ENCODE assay signal across 8 cellular contexts in genomic region chr1:96845464-96845863, GRCh38.
A peak's percentile ranks its signal among the peaks of the same experiment; 100 is the strongest.
DNase-seq lines count a peak whose midpoint lies in the region; ATAC-seq, FAIRE-seq and TF ChIP-seq lines count a peak whose summit lies in the region.

No MANE protein-coding gene starts in this region.

- no peaks in the 10 kb centered on the region for H3K4me1 ChIP-seq in thyroid gland

- DNase-seq in GM06990 (ENCODE audit: extremely low read depth, insufficient read length) (peak; percentile 13), iPS DF 4.7 (ENCODE audit: extremely low read depth, low spot score) (peak; percentile 36), thyroid gland (peak; percentile 19 to 40), SK-N-DZ (ENCODE audit: low spot score) (no peak), RCC 7860 (ENCODE audit: low spot score) (no peak)
- peak; percentile 46 for DNase-seq in Jurkat, Clone E6-1 (ENCODE audit: low read depth, low spot score)
- peak; percentile 44 for DNase-seq in activated CD8-positive, alpha-beta memory T cell treated with anti-CD3 and anti-CD28 coated beads, Interleukin-2, amount 10 ng/mL, durations not matched to agents 7 days and 5 days

- CTCF ChIA-PET in activated CD8-positive, alpha-beta memory T cell treated with anti-CD3 and anti-CD28 coated beads, Interleukin-2, amount 10 ng/mL, durations not matched to agents 7 days and 5 days (lab: Charles Lee), result interaction anchor here (1.5 kb wide), 1 partner anchor 9 kb away, joined by 3 read pairs; no protein-coding TSS in a partner anchor

- no peaks in the 10 kb centered on the region for H3K36me3 Mint-ChIP-seq in activated CD8-positive, alpha-beta memory T cell treated with anti-CD3 and anti-CD28 coated beads, Interleukin-2, amount 10 ng/mL, durations not matched to agents 7 days and 5 days

- H3K27me3 ChIP-seq in GM06990 (replicated peaks; ENCODE audit: control insufficient read depth, insufficient read depth, low read length) (no peaks in the 10 kb centered on the region), thyroid gland (no peaks in the 10 kb centered on the region)

- FAIRE-seq in RCC 7860 (lab: Jason Lieb, UNC), result no peak

- H3K27ac Mint-ChIP-seq in activated CD8-positive, alpha-beta memory T cell treated with anti-CD3 and anti-CD28 coated beads, Interleukin-2, amount 10 ng/mL, durations not matched to agents 7 days and 5 days, result no peak overlapping the region

- H3K4me3 ChIP-seq in GM06990 (replicated peaks; ENCODE audit: low read depth, low read length), result no peak overlapping the region
- no peak overlapping the region for H3K4me3 ChIP-seq in Jurkat, Clone E6-1 (ENCODE audit: low read length)
- no peak overlapping the region for H3K4me3 ChIP-seq in thyroid gland (replicated peaks in 1 of 3)

- intact Hi-C loops in thyroid gland (cut with DNase I), result no loop called here

- H3K4me3 Mint-ChIP-seq in activated CD8-positive, alpha-beta memory T cell treated with anti-CD3 and anti-CD28 coated beads, Interleukin-2, amount 10 ng/mL, durations not matched to agents 7 days and 5 days, result no peak overlapping the region

- H3K27ac ChIP-seq in thyroid gland, result no peak overlapping the region

- WGBS in thyroid gland, 2 donors, result 45 to 48% methylated on average over 8 of the region's 8 CpGs

- TF ChIP-seq CTCF in GM06990 (IDR thresholded peaks at IDR 0.05; ENCODE audit: insufficient read depth, low read length, poor library complexity, severe bottlenecking), result peak; percentile 83
- peak in 5 of 6 experiments; percentile 25 to 54 (median 50) for TF ChIP-seq CTCF in thyroid gland (IDR thresholded peaks at IDR 0.05)

- no peaks in the 10 kb centered on the region for H3K36me3 ChIP-seq in GM06990 (ENCODE audit: control insufficient read depth, insufficient read depth, low read length)
- H3K36me3 ChIP-seq in thyroid gland, result no peaks in the 10 kb centered on the region

- no peak for TF ChIP-seq POLR2A in thyroid gland (IDR thresholded peaks at IDR 0.05)

- H3K27me3 Mint-ChIP-seq in activated CD8-positive, alpha-beta memory T cell treated with anti-CD3 and anti-CD28 coated beads, Interleukin-2, amount 10 ng/mL, durations not matched to agents 7 days and 5 days, result peaks cover 5% of the 10 kb centered on the region

- no peaks in the 10 kb centered on the region for H3K4me1 Mint-ChIP-seq in activated CD8-positive, alpha-beta memory T cell treated with anti-CD3 and anti-CD28 coated beads, Interleukin-2, amount 10 ng/mL, durations not matched to agents 7 days and 5 days

- peak; percentile 86 for ATAC-seq in GM21529 (IDR thresholded peaks at IDR 0.05; ENCODE audit: unreplicated experiment)
- peak; percentile 64 for ATAC-seq in activated CD8-positive, alpha-beta memory T cell treated with anti-CD3 and anti-CD28 coated beads, Interleukin-2, amount 10 ng/mL, durations not matched to agents 7 days and 5 days

- H3K9me3 Mint-ChIP-seq in activated CD8-positive, alpha-beta memory T cell treated with anti-CD3 and anti-CD28 coated beads, Interleukin-2, amount 10 ng/mL, durations not matched to agents 7 days and 5 days (ENCODE audit: low read depth), result no peaks in the 10 kb centered on the region

- H3K9me3 ChIP-seq in thyroid gland, result no peaks in the 10 kb centered on the region

Comparison
In these comparisons a context has a peak if more than half of its experiments do, and no peak if none do; other contexts are left out.
1. DNase-seq: peak in GM06990 (single experiment), Jurkat, Clone E6-1 (single experiment), activated CD8-positive, alpha-beta memory T cell treated with anti-CD3 and anti-CD28 coated beads, Interleukin-2, amount 10 ng/mL, durations not matched to agents 7 days and 5 days (single experiment), iPS DF 4.7 (single experiment) and thyroid gland (2 of 2); none in SK-N-DZ (single experiment) and RCC 7860 (single experiment).